ENCODE assay signal across 1 cellular context in genomic region chr16:2457946-2458345, GRCh38.
TF ChIP-seq lines count a peak whose summit lies in the region.

No MANE protein-coding gene starts in this region.

TF ChIP-seq in HCT116, 20 proteins besides CTCF, POLR2A, EP300 and RAD21 (continued from another document):
- TF ChIP-seq REST (IDR thresholded peaks at IDR 0.05; ENCODE audit: low read depth) (no peak), JUND (IDR thresholded peaks at IDR 0.05) (no peak), CEBPB (IDR thresholded peaks at IDR 0.05; ENCODE audit: low read depth) (no peak), EGR1 (IDR thresholded peaks at IDR 0.05; ENCODE audit: low read depth) (no peak), SRF (IDR thresholded peaks at IDR 0.05; ENCODE audit: low read depth) (no peak), FOSL1 (IDR thresholded peaks at IDR 0.05; ENCODE audit: low read depth) (no peak)
TF ChIP-seq in HCT116: peak in this region for 0.
